In the genomic region with DNA sequence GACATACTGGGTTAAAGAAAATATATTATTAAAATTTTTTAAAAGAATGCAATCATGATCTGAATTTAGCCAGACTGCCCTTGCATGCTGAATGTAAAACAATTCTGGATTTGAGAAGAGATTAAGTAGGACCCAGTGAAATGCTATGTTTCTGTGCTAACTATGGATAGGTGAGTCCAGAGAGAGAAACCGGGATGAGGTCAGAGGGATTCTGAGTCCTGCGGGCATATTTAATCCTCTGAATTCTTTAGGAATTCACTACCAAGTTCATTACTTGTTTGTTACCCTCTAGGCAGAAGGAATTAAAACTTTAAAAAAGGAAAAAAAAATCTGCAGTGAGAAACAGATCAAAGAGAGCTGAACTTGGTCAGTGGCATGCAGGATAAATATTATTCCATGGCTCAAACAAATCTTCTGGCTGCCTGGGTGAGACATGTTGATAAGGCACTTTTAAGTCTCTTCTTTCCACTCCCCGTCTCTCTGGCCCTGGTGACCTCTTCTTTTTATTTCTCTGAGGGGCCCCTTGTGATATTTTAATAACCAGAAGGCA, we compare ENCODE assay signal across 36 cellular contexts. TPM values are rescaled to one million over a fixed set of nuclear protein-coding genes. Genes with fewer than 3 reads are reported as not detected.
"Had no signal": no experiment of that assay in that cellular context is flagged by ENCODE, and none has a peak within 500 bp of the region (broad histone marks: within the 10 kb centered on the region; RNA-seq: fewer than 3 reads in every experiment).

No MANE protein-coding gene starts in this region.

- H3K4me3 ChIP-seq: adrenal gland, ascending aorta, heart right ventricle, sigmoid colon, upper lobe of right lung had no signal

- DNase-seq: activated CD4-positive, alpha-beta memory T cell treated with anti-CD3 and anti-CD28 coated beads for 36 hours; activated CD4-positive, alpha-beta T cell treated with anti-CD3 and anti-CD28 coated beads, Interleukin-2, amount 10 ng/mL, durations not matched to agents 24 days and 14 days; activated CD4-positive, CD25-positive, alpha-beta regulatory T cell treated with anti-CD3 and anti-CD28 coated beads, Interleukin-2, amount 50 U/mL, for 72 hours; activated CD8-positive, alpha-beta memory T cell treated with anti-CD3 and anti-CD28 coated beads, Interleukin-2, amount 50 U/mL, for 4 hours; activated effector memory CD4-positive, alpha-beta T cell treated with anti-CD3 and anti-CD28 coated beads, Interleukin-2, amount 50 U/mL, for 16 hours; activated naive CD4-positive, alpha-beta T cell treated with anti-CD3 and anti-CD28 coated beads for 36 hours; activated naive CD8-positive, alpha-beta T cell treated with anti-CD3 and anti-CD28 coated beads for 36 hours; activated T-cell treated with anti-CD3 and anti-CD28 coated beads, Interleukin-2, amount 50 U/mL, for 1 hour; adrenal gland; brain microvascular endothelial cell; caudate nucleus; cortex of kidney; effector memory CD8-positive, alpha-beta T cell; erythroblast; heart right ventricle; left ventricle myocardium superior; mammary epithelial cell; naive thymus-derived CD8-positive, alpha-beta T cell; sigmoid colon; small intestine; stimulated activated CD4-positive, alpha-beta T cell treated with anti-CD3 and anti-CD28 coated beads, Interleukin-1b, Interleukin-23, amount 100 ng/mL, for 48 hours; stimulated activated CD4-positive, alpha-beta T cell treated with anti-CD3 and anti-CD28 coated beads, Interleukin-4, amount 100 ng/mL, for 4 hours; stimulated activated CD8-positive, alpha-beta memory T cell treated with anti-CD3 and anti-CD28 coated beads, Interleukin-4, amount 100 ng/mL, for 48 hours; stimulated activated naive CD8-positive, alpha-beta T cell treated with anti-CD3 and anti-CD28 coated beads, Interleukin-15, amount 100 ng/mL, for 72 hours; substantia nigra; T-helper 2 cell; upper lobe of right lung had no signal

- H3K27me3 ChIP-seq: adrenal gland, ascending aorta, brain microvascular endothelial cell, sigmoid colon, upper lobe of right lung had no signal

- H3K27ac ChIP-seq: adrenal gland, ascending aorta, brain microvascular endothelial cell, heart right ventricle, sigmoid colon, upper lobe of right lung had no signal

- H3K9me3 ChIP-seq: adrenal gland, ascending aorta, heart right ventricle, sigmoid colon, upper lobe of right lung had no signal

- H3K36me3 ChIP-seq: adrenal gland, ascending aorta, brain microvascular endothelial cell, heart right ventricle, sigmoid colon, upper lobe of right lung had no signal

- H3K4me1 ChIP-seq: adrenal gland, ascending aorta, heart right ventricle, sigmoid colon, upper lobe of right lung had no signal

- ATAC-seq: effector memory CD8-positive, alpha-beta T cell; heart right ventricle; left ventricle myocardium superior; naive thymus-derived CD8-positive, alpha-beta T cell; stimulated activated memory B cell treated with anti-CD40 and anti-IgM and Interleukin-4, amounts not matched to agents 10 μg/mL and 1 μg/mL and 100 μg/mL, for 72 hours; stimulated activated naive CD8-positive, alpha-beta T cell treated with anti-CD3 and anti-CD28 coated beads, Interleukin-15, amount 100 ng/mL, for 72 hours; upper lobe of right lung had no signal

RNA-seq across cellular contexts. Expression of a gene that starts 50.3 kb away (rescaled TPM):
- total RNA-seq: activated CD4-positive, alpha-beta memory T cell treated with anti-CD3 and anti-CD28 coated beads for 36 hours; activated CD4-positive, alpha-beta T cell treated with anti-CD3 and anti-CD28 coated beads, Interleukin-2, amount 10 ng/mL, durations not matched to agents 24 days and 14 days; activated CD8-positive, alpha-beta memory T cell treated with anti-CD3 and anti-CD28 coated beads for 36 hours; activated naive CD4-positive, alpha-beta T cell treated with anti-CD3 and anti-CD28 coated beads for 36 hours; activated naive CD8-positive, alpha-beta T cell treated with anti-CD3 and anti-CD28 coated beads for 36 hours; activated T-helper 1 cell treated with anti-CD3 and anti-CD28 coated beads, Interleukin-12 subunit alpha, Interleukin-12 subunit beta, Interleukin-2, Interleukin-4 antibody, amounts not matched to agents 30 ng/mL and 10 ng/mL and 1 ng/mL, durations not matched to agents 14 hours and 24 hours and 36 hours; adrenal gland; ascending aorta; chondrocyte; heart right ventricle; left ventricle myocardium superior; mammary epithelial cell; naive thymus-derived CD8-positive, alpha-beta T cell; osteocyte; posterior vena cava; renal cortical epithelial cell; sigmoid colon; upper lobe of right lung had no signal
- polyA plus RNA-seq: adrenal gland; heart right ventricle; mammary epithelial cell; naive thymus-derived CD8-positive, alpha-beta T cell; sigmoid colon; small intestine; thymus had no signal
